In genomic region chr4:17510582-17510981, GRCh38 we compare ENCODE assay signal across 10 cellular contexts. TPM values are rescaled to one million over a fixed set of nuclear protein-coding genes. Genes with fewer than 3 reads are reported as not detected.
DNase-seq lines count a peak whose midpoint lies in the region; ATAC-seq lines count a peak whose summit lies in the region.
"Had no signal": no experiment of that assay in that cellular context is flagged by ENCODE, and none has a peak within 500 bp of the region (broad histone marks: within the 10 kb centered on the region; RNA-seq: fewer than 3 reads in every experiment).

No MANE protein-coding gene starts in this region.

- intact Hi-C loops in activated T-helper 2 cell treated with anti-CD3 and anti-CD28 coated beads, Interferon-gamma antibody, Interleukin-2, Interleukin-4, amounts not matched to agents 10 μg/mL and 5 μg/mL and 100 μg/mL, durations not matched to agents 14 hours and 24 hours and 36 hours (cut with micrococcal nuclease) = loop anchor here (5.0 kb wide), 1 partner anchor 302 kb away; the partner anchor contains the start of genes DCAF16 and NCAPG

- peak overlapping the region; percentile 18 for H3K27ac Mint-ChIP-seq in activated T-helper 2 cell treated with anti-CD3 and anti-CD28 coated beads, Interferon-gamma antibody, Interleukin-2, Interleukin-4, amounts not matched to agents 10 μg/mL and 5 μg/mL and 100 μg/mL, durations not matched to agents 14 hours and 24 hours and 36 hours
- peak overlapping the region; percentile 82 for H3K27ac Mint-ChIP-seq in stimulated activated memory B cell treated with anti-CD40 and anti-IgM and Interleukin-4, amounts not matched to agents 10 μg/mL and 1 μg/mL and 100 μg/mL, for 72 hours

- H3K4me3 ChIP-seq in iPS-20b (ENCODE audit: low read length) = peak overlapping the region; percentile 64; the same call in 1 of the 2 replicates

- H3K36me3 Mint-ChIP-seq in activated T-helper 2 cell treated with anti-CD3 and anti-CD28 coated beads, Interferon-gamma antibody, Interleukin-2, Interleukin-4, amounts not matched to agents 10 μg/mL and 5 μg/mL and 100 μg/mL, durations not matched to agents 14 hours and 24 hours and 36 hours (ENCODE audit: low read depth) = peaks cover 28% of the 10 kb centered on the region
- peaks cover 21% of the 10 kb centered on the region for H3K36me3 Mint-ChIP-seq in stimulated activated memory B cell treated with anti-CD40 and anti-IgM and Interleukin-4, amounts not matched to agents 10 μg/mL and 1 μg/mL and 100 μg/mL, for 72 hours

- H3K9me3 Mint-ChIP-seq in activated T-helper 2 cell treated with anti-CD3 and anti-CD28 coated beads, Interferon-gamma antibody, Interleukin-2, Interleukin-4, amounts not matched to agents 10 μg/mL and 5 μg/mL and 100 μg/mL, durations not matched to agents 14 hours and 24 hours and 36 hours = no peaks in the 10 kb centered on the region
- no peaks in the 10 kb centered on the region for H3K9me3 Mint-ChIP-seq in stimulated activated memory B cell treated with anti-CD40 and anti-IgM and Interleukin-4, amounts not matched to agents 10 μg/mL and 1 μg/mL and 100 μg/mL, for 72 hours

- no peak for ATAC-seq in stimulated activated memory B cell treated with anti-CD40 and anti-IgM and Interleukin-4, amounts not matched to agents 10 μg/mL and 1 μg/mL and 100 μg/mL, for 72 hours
- ATAC-seq in HG02973 (IDR thresholded peaks at IDR 0.05; ENCODE audit: unreplicated experiment) = no peak

- peaks cover 25% of the 10 kb centered on the region for H3K4me1 Mint-ChIP-seq in activated T-helper 2 cell treated with anti-CD3 and anti-CD28 coated beads, Interferon-gamma antibody, Interleukin-2, Interleukin-4, amounts not matched to agents 10 μg/mL and 5 μg/mL and 100 μg/mL, durations not matched to agents 14 hours and 24 hours and 36 hours (ENCODE audit: low read depth)
- H3K4me1 Mint-ChIP-seq in stimulated activated memory B cell treated with anti-CD40 and anti-IgM and Interleukin-4, amounts not matched to agents 10 μg/mL and 1 μg/mL and 100 μg/mL, for 72 hours = peaks cover 36% of the 10 kb centered on the region

- H3K27me3 Mint-ChIP-seq in activated T-helper 2 cell treated with anti-CD3 and anti-CD28 coated beads, Interferon-gamma antibody, Interleukin-2, Interleukin-4, amounts not matched to agents 10 μg/mL and 5 μg/mL and 100 μg/mL, durations not matched to agents 14 hours and 24 hours and 36 hours (ENCODE audit: low read depth) = peaks cover 7% of the 10 kb centered on the region
- H3K27me3 Mint-ChIP-seq in stimulated activated memory B cell treated with anti-CD40 and anti-IgM and Interleukin-4, amounts not matched to agents 10 μg/mL and 1 μg/mL and 100 μg/mL, for 72 hours = no peaks in the 10 kb centered on the region

- peaks cover 30% of the 10 kb centered on the region for H3K27me3 ChIP-seq in iPS-20b (ENCODE audit: insufficient read depth, low read length)

- peak overlapping the region; percentile 99 for H3K4me3 Mint-ChIP-seq in activated T-helper 2 cell treated with anti-CD3 and anti-CD28 coated beads, Interferon-gamma antibody, Interleukin-2, Interleukin-4, amounts not matched to agents 10 μg/mL and 5 μg/mL and 100 μg/mL, durations not matched to agents 14 hours and 24 hours and 36 hours (ENCODE audit: low read depth)
- peak overlapping the region; percentile 95 for H3K4me3 Mint-ChIP-seq in stimulated activated memory B cell treated with anti-CD40 and anti-IgM and Interleukin-4, amounts not matched to agents 10 μg/mL and 1 μg/mL and 100 μg/mL, for 72 hours

- no peak overlapping the region for H3K27ac ChIP-seq in iPS-20b (ENCODE audit: low read length)
- H3K27ac ChIP-seq: 22Rv1 had no signal

- 0 out of 2 replicates have a peak, but pooled peaks cover 3% of the 10 kb centered on the region for H3K36me3 ChIP-seq in iPS-20b (ENCODE audit: insufficient read depth, low read depth, low read length)

- H3K4me1 ChIP-seq in iPS-20b (ENCODE audit: insufficient read depth, low read length) = peaks cover 3% of the 10 kb centered on the region; the same call in 1 of the 2 replicates

- H3K9me3 ChIP-seq in iPS-20b (ENCODE audit: insufficient read depth, low read depth, low read length) = no peaks in the 10 kb centered on the region

- DNase-seq in NCI-H82 (lab: John Stamatoyannopoulos, UW) (peak; percentile 14), NCI-H82 treated with DMSO at 0.1 percent for 48 hours (lab: John Stamatoyannopoulos, UW; ENCODE audit: unreplicated experiment) (no peak), NCI-H2029 (lab: John Stamatoyannopoulos, UW) (no peak), NCI-H2227 (lab: John Stamatoyannopoulos, UW; ENCODE audit: unreplicated experiment) (no peak)
- DNase-seq in activated T-helper 2 cell treated with anti-CD3 and anti-CD28 coated beads, Interferon-gamma antibody, Interleukin-2, Interleukin-4, amounts not matched to agents 10 μg/mL and 5 μg/mL and 100 μg/mL, durations not matched to agents 14 hours and 24 hours and 36 hours (ENCODE audit: low spot score) = no peak
- DNase-seq: activated gamma-delta T cell treated with Interleukin-2 at 50 U/mL for 16 hours had no signal

- no peak overlapping the region for H3K9ac ChIP-seq in iPS-20b (ENCODE audit: low read depth, low read length)

RNA-seq across cellular contexts. Expression of gene QDPR, which starts 1.3 kb away (rescaled TPM):
- 28.2 and 34.3 TPM in 2 replicates for total RNA-seq in activated T-helper 2 cell treated with anti-CD3 and anti-CD28 coated beads, Interferon-gamma antibody, Interleukin-2, Interleukin-4, amounts not matched to agents 10 μg/mL and 5 μg/mL and 100 μg/mL, durations not matched to agents 14 hours and 24 hours and 36 hours

RNA-seq across cellular contexts. Expression of gene CLRN2, which starts 4.4 kb away (rescaled TPM):
- total RNA-seq in activated T-helper 2 cell treated with anti-CD3 and anti-CD28 coated beads, Interferon-gamma antibody, Interleukin-2, Interleukin-4, amounts not matched to agents 10 μg/mL and 5 μg/mL and 100 μg/mL, durations not matched to agents 14 hours and 24 hours and 36 hours = not detected in 2 replicates
